ENCODE assay signal across 8 cellular contexts in genomic region chrX:2692221-2693122, GRCh38. TPM values are rescaled to one million over a fixed set of nuclear protein-coding genes. Genes with fewer than 3 reads are reported as not detected.
DNase-seq lines count a peak whose midpoint lies in the region; ATAC-seq, FAIRE-seq and TF ChIP-seq lines count a peak whose summit lies in the region.

No MANE protein-coding gene starts in this region.

- FAIRE-seq in endothelial cell of umbilical vein (lab: Jason Lieb, UNC): peak; percentile 72

- no peaks in the 10 kb centered on the region for H3K27me3 ChIP-seq in endothelial cell of umbilical vein (ENCODE audit: control insufficient read depth in 2 of 2, insufficient read depth in 2 of 2, low read length in 2 of 2)

- TF ChIP-seq CTCF in Calu3 (IDR thresholded peaks at IDR 0.05; ENCODE audit: unreplicated experiment): no peak
- no peak for TF ChIP-seq CTCF in endothelial cell of umbilical vein (IDR thresholded peaks at IDR 0.05; ENCODE audit: extremely low read depth in 1 of 2, insufficient read depth in 1 of 2, low read depth in 1 of 2, low read length in 2 of 2)
- no peak for TF ChIP-seq CTCF in natural killer cell (IDR thresholded peaks at IDR 0.05)

- H4K20me1 ChIP-seq in endothelial cell of umbilical vein (replicated peaks; ENCODE audit: control insufficient read depth, extremely low read depth, insufficient read depth, low read length): no peaks in the 10 kb centered on the region

- H3K27ac Mint-ChIP-seq in Calu3 (ENCODE audit: unreplicated experiment) (peak overlapping the region; percentile 84), natural killer cell (peak overlapping the region; percentile 86 to 88)

- peak overlapping the region; percentile 98 for H3K9ac ChIP-seq in endothelial cell of umbilical vein (replicated peaks; ENCODE audit: extremely low read depth, insufficient read depth, low read length)

- no peak overlapping the region for H2AFZ ChIP-seq in endothelial cell of umbilical vein (ENCODE audit: low read depth, low read length)

- ATAC-seq in natural killer cell: no peak

- peaks cover 19% of the 10 kb centered on the region for H3K36me3 Mint-ChIP-seq in Calu3 (ENCODE audit: insufficient read depth, unreplicated experiment)
- H3K36me3 Mint-ChIP-seq in natural killer cell: no peaks in the 10 kb centered on the region

- no peak for TF ChIP-seq POLR2A in endothelial cell of umbilical vein (IDR thresholded peaks at IDR 0.05; ENCODE audit: low read depth, low read length)

- peak overlapping the region; percentile 99 for H3K4me2 ChIP-seq in endothelial cell of umbilical vein (ENCODE audit: insufficient read depth, low read length)

- no peak for DNase-seq in Calu3
- peak; percentile 49 for DNase-seq in endothelial cell of umbilical vein (ENCODE audit: low read depth, low spot score)
- no peak for DNase-seq in natural killer cell
- no peak for DNase-seq in foreskin melanocyte
- no peak for DNase-seq in NCI-H748 (lab: John Stamatoyannopoulos, UW; ENCODE audit: unreplicated experiment)
- DNase-seq in HEK293T (ENCODE audit: extremely low spot score): no peak
- no peak for DNase-seq in stimulated activated CD4-positive, alpha-beta T cell treated with anti-CD3 and anti-CD28 coated beads, Interleukin-4, amount 100 ng/mL, for 1 hour

- H3K27ac ChIP-seq in endothelial cell of umbilical vein (ENCODE audit: insufficient read depth, low read depth, low read length): peak overlapping the region; percentile 76

- no peaks in the 10 kb centered on the region for H3K36me3 ChIP-seq in endothelial cell of umbilical vein (ENCODE audit: control insufficient read depth in 2 of 2, extremely low read depth in 1 of 2, insufficient read depth in 2 of 2, low read length in 2 of 2)

- dilution Hi-C loops in endothelial cell of umbilical vein (cut with MboI; ENCODE audit: extremely low pct_ligation_motif_present, low sequenced_read_pairs): no loop called here

- H3K4me1 Mint-ChIP-seq in Calu3 (ENCODE audit: low read depth, unreplicated experiment) (peaks cover 14% of the 10 kb centered on the region), natural killer cell (peaks cover 51 to 54% of the 10 kb centered on the region in 2 donors)

- no peaks in the 10 kb centered on the region for H3K9me1 ChIP-seq in endothelial cell of umbilical vein (replicated peaks; ENCODE audit: control insufficient read depth, extremely low read depth, insufficient read depth, low read length)

- H3K9me3 ChIP-seq in endothelial cell of umbilical vein (replicated peaks; ENCODE audit: control insufficient read depth, insufficient read depth, low read length): no peaks in the 10 kb centered on the region

- peaks cover 50% of the 10 kb centered on the region for H3K4me1 ChIP-seq in endothelial cell of umbilical vein (ENCODE audit: control insufficient read depth, extremely low read depth, insufficient read depth, low read length)

- H3K27me3 Mint-ChIP-seq in Calu3 (ENCODE audit: unreplicated experiment): no peaks in the 10 kb centered on the region
- no peaks in the 10 kb centered on the region for H3K27me3 Mint-ChIP-seq in natural killer cell (ENCODE audit: low read depth in 2 of 2)

- H3K4me3 Mint-ChIP-seq in Calu3 (ENCODE audit: low read depth, unreplicated experiment) (peak overlapping the region; percentile 81), natural killer cell (peak overlapping the region; percentile 99)

- no peaks in the 10 kb centered on the region for H3K9me3 Mint-ChIP-seq in Calu3 (ENCODE audit: low read depth, unreplicated experiment)
- H3K9me3 Mint-ChIP-seq in natural killer cell: no peaks in the 10 kb centered on the region

- BruUV-seq in Calu3 (replicated peaks; lab: Mats Ljungman, UMichigan): no TSS peak
- BruUV-seq in endothelial cell of umbilical vein (replicated peaks; lab: Mats Ljungman, UMichigan): no TSS peak

- H3K79me2 ChIP-seq in endothelial cell of umbilical vein (ENCODE audit: control insufficient read depth, insufficient read depth, low read length): peaks cover 54% of the 10 kb centered on the region

- CTCF ChIA-PET in Calu3 (lab: Charles Lee): no interaction called here
- CTCF ChIA-PET in endothelial cell of umbilical vein (lab: Charles Lee): no interaction called here
- CTCF ChIA-PET in HEK293T (lab: Yijun Ruan, JAX): no interaction called here

- intact Hi-C loops in Calu3 (cut with micrococcal nuclease; ENCODE audit: unreplicated experiment) (no loop called here), endothelial cell of umbilical vein (cut with micrococcal nuclease) (loop anchor here (1.0 to 5.0 kb wide), 2 partner anchors 41 to 235 kb away; partner anchors contain the start of gene ARSD), natural killer cell (cut with micrococcal nuclease) (loop anchor here (2.0 to 10.0 kb wide), 3 partner anchors 1036 to 1228 kb away; partner anchors contain the start of gene AKAP17A)

- POLR2A ChIA-PET in endothelial cell of umbilical vein (lab: Charles Lee): no interaction called here
- POLR2A ChIA-PET in HEK293T (lab: Yijun Ruan, JAX): no interaction called here

- H3K4me3 ChIP-seq in endothelial cell of umbilical vein (replicated peaks in 1 of 3; ENCODE audit: insufficient read depth in 1 of 3, low read depth in 1 of 3, low read length in 3 of 3): peak overlapping the region; percentile 76 to 100 (median 92)

TF ChIP-seq in PFSK-1, 5 proteins besides CTCF, POLR2A, EP300 and RAD21 (continues in another document):
- no peak for TF ChIP-seq POLR2AphosphoS5 (IDR thresholded peaks at IDR 0.05; ENCODE audit: low read depth, low read length)

TF ChIP-seq in endothelial cell of umbilical vein, 7 proteins besides CTCF, POLR2A, EP300 and RAD21:
- no peak for TF ChIP-seq EZH2 (IDR thresholded peaks at IDR 0.05; ENCODE audit: borderline replicate concordance, low read depth, low read length, severe bottlenecking)
- peak; percentile 72 for TF ChIP-seq GATA2 (IDR thresholded peaks at IDR 0.05; ENCODE audit: insufficient read depth, insufficient read length, low read depth, low read length)
- TF ChIP-seq JUN (IDR thresholded peaks at IDR 0.05; ENCODE audit: borderline replicate concordance, insufficient read depth, insufficient read length, low read depth): no peak

TF ChIP-seq in HEK293T, 16 proteins besides CTCF, POLR2A, EP300 and RAD21:
- TF ChIP-seq FOXK2 (IDR thresholded peaks at IDR 0.05) (no peak), FOXM1 (IDR thresholded peaks at IDR 0.05; ENCODE audit: borderline replicate concordance) (no peak), TARDBP (IDR thresholded peaks at IDR 0.05) (no peak), ZNF384 (IDR thresholded peaks at IDR 0.05) (no peak), BHLHE40 (IDR thresholded peaks at IDR 0.05; ENCODE audit: borderline replicate concordance) (no peak), SUZ12 (IDR thresholded peaks at IDR 0.05) (no peak), LEF1 (IDR thresholded peaks at IDR 0.05; ENCODE audit: borderline replicate concordance) (no peak), CTBP1 (IDR thresholded peaks at IDR 0.05; ENCODE audit: borderline replicate concordance) (no peak), FOXA1 (IDR thresholded peaks at IDR 0.05) (no peak), ELF4 (IDR thresholded peaks at IDR 0.05) (no peak), L3MBTL2 (conservative IDR thresholded peaks at IDR 0.05) (no peak), SP1 (IDR thresholded peaks at IDR 0.05) (no peak)

RNA-seq across cellular contexts. Expression of gene CD99, which starts 1.4 kb away (rescaled TPM):
- total RNA-seq in Calu3 (2022): 51.2 and 73.9 TPM in 2 replicates
- polyA plus RNA-seq in PFSK-1 (2012; ENCODE audit: insufficient read length, low read depth): 205 TPM
- 641 and 654 TPM in 2 replicates for total RNA-seq in endothelial cell of umbilical vein
- polyA plus RNA-seq in endothelial cell of umbilical vein: 364 and 474 TPM in 2 replicates
- polyA plus RNA-seq in endothelial cell of umbilical vein (2011; cell fraction: cytosol; rRNA removed): 464 and 610 TPM in 2 replicates
- polyA plus RNA-seq in endothelial cell of umbilical vein (2011; cell fraction: nucleus; rRNA removed): 271 and 326 TPM in 2 replicates
- 519 and 816 TPM in 2 replicates for polyA plus RNA-seq in endothelial cell of umbilical vein (2012)
- polyA minus RNA-seq in endothelial cell of umbilical vein: 211 and 221 TPM in 2 replicates
- 55.5 TPM for polyA minus RNA-seq in endothelial cell of umbilical vein (2011; cell fraction: cytosol; rRNA and poly(A)+ RNA removed)
- 67.1 and 74.9 TPM in 2 replicates for polyA minus RNA-seq in endothelial cell of umbilical vein (2011; cell fraction: nucleus; rRNA and poly(A)+ RNA removed)
- total RNA-seq in natural killer cell: 100 to 1,000 TPM; 312 to 340 (median 333) TPM

RNA-seq across cellular contexts. Expression of gene XG, which starts 59.4 kb away (rescaled TPM):
- total RNA-seq in Calu3 (2022) (not detected in 2 replicates), endothelial cell of umbilical vein (0.44 TPM in 1 of 2 replicates, not detected in the other), natural killer cell (under 1 TPM in 1 of 3 donors, not detected in 2; 0.85 TPM)
- not detected for polyA plus RNA-seq in PFSK-1 (2012; ENCODE audit: insufficient read length, low read depth)
- polyA plus RNA-seq in endothelial cell of umbilical vein: 0.10 TPM in 1 of 2 replicates, not detected in the other
- 0.04 and 0.17 TPM in 2 replicates for polyA plus RNA-seq in endothelial cell of umbilical vein (2011; cell fraction: cytosol; rRNA removed)
- 0.15 TPM in 1 of 2 replicates, not detected in the other for polyA plus RNA-seq in endothelial cell of umbilical vein (2011; cell fraction: nucleus; rRNA removed)
- polyA plus RNA-seq in endothelial cell of umbilical vein (2012): 0.19 TPM in 1 of 2 replicates, not detected in the other
- polyA minus RNA-seq in endothelial cell of umbilical vein: not detected in 2 replicates
- polyA minus RNA-seq in endothelial cell of umbilical vein (2011; cell fraction: cytosol; rRNA and poly(A)+ RNA removed): not detected
- polyA minus RNA-seq in endothelial cell of umbilical vein (2011; cell fraction: nucleus; rRNA and poly(A)+ RNA removed): 0.24 and 0.43 TPM in 2 replicates
